Comparison of ENCODE assay signal across 9 cellular contexts in the genomic region with DNA sequence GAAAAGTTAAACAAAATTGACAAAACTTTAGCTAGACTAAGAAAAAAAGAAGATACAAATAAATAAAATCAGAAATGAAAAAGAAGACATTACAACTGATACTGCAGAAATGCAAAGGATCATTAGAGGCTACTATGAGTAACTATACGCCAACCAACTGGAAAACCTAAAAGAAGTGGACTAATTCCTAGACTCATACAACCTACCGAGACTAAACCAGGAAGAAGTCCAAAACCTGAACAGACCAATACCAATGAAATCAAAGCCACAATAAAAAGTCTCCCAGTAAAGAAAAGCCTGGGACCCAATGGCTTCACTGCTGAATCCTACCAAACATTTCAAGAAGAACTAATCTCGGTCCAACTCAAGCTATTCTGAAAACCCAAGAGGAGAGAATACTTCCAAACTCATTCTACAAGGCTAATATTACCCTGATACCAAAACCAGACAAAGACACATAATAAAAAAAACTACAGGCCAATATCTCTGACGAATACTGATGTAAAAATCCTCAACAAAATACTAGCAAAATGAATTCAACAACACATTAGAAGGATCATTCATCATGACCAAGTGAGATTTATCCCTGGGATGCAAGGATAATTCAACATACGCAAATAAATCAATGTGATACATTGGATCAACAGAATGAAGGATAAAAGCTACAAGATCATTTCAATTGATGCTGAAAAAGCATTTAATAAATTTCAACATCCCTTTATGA. TPM values are rescaled to one million over a fixed set of nuclear protein-coding genes. Genes with fewer than 3 reads are reported as not detected.
DNase-seq lines count a peak whose midpoint lies in the region; ATAC-seq and TF ChIP-seq lines count a peak whose summit lies in the region.
"Had no signal": no experiment of that assay in that cellular context is flagged by ENCODE, and none has a peak within 500 bp of the region (broad histone marks: within the 10 kb centered on the region; RNA-seq: fewer than 3 reads in every experiment).

No MANE protein-coding gene starts in this region.

- H3K27ac ChIP-seq in RWPE2 (ENCODE audit: poor library complexity, severe bottlenecking) (peak overlapping the region; percentile 77), gastrocnemius medialis (peak overlapping the region in 1 of 4 donors; percentile 41)

- H3K36me3 ChIP-seq in RWPE2 (ENCODE audit: low read depth) = no peaks in the 10 kb centered on the region
- no peaks in the 10 kb centered on the region for H3K36me3 ChIP-seq in gastrocnemius medialis

- no peak for TF ChIP-seq CTCF in RWPE2 (IDR thresholded peaks at IDR 0.05; ENCODE audit: poor library complexity, severe bottlenecking)
- TF ChIP-seq CTCF in fibroblast of pulmonary artery (IDR thresholded peaks at IDR 0.05; ENCODE audit: low read length, missing control alignments) = no peak
- no peak for TF ChIP-seq CTCF in gastrocnemius medialis (IDR thresholded peaks at IDR 0.05 in 4 of 5, conservative IDR thresholded peaks at IDR 0.05 in 1 of 5)

- in situ Hi-C loops in gastrocnemius medialis (cut with MboI; ENCODE audit: low sequenced_read_pairs in 4 of 4) = no loop called here

- H3K4me3 ChIP-seq in RWPE2 (ENCODE audit: severe bottlenecking) (peak overlapping the region; percentile 41), fibroblast of pulmonary artery (replicated peaks; ENCODE audit: low read depth, low read length) (peak overlapping the region; percentile 45), gastrocnemius medialis (peak overlapping the region in 3 of 4 donors; percentile 3 to 48 (median 31))

- no peaks in the 10 kb centered on the region for H3K27me3 ChIP-seq in RWPE2 (ENCODE audit: insufficient read depth, poor library complexity, severe bottlenecking)
- no peaks in the 10 kb centered on the region for H3K27me3 ChIP-seq in gastrocnemius medialis

- H3K9me3 ChIP-seq in RWPE2 (ENCODE audit: severe bottlenecking) (no peaks in the 10 kb centered on the region), gastrocnemius medialis (no peaks in the 10 kb centered on the region)

- ATAC-seq in RWPE2 (ENCODE audit: low read depth) (peak; percentile 64), gastrocnemius medialis (no peak), HG03280 (IDR thresholded peaks at IDR 0.05; ENCODE audit: unreplicated experiment) (no peak)

- no peak for TF ChIP-seq POLR2A in gastrocnemius medialis (IDR thresholded peaks at IDR 0.05)

- DNase-seq in NCI-H1417 (lab: John Stamatoyannopoulos, UW) (peak in 2 of 3 experiments; percentile 58 to 81), NCI-H1417 treated with DMSO at 0.1 percent for 48 hours (lab: John Stamatoyannopoulos, UW) (no peak), RWPE2 (ENCODE audit: low spot score) (no peak), fibroblast of pulmonary artery (ENCODE audit: low read depth) (no peak), gastrocnemius medialis (no peak), A172 (ENCODE audit: low spot score) (no peak), kidney glomerular epithelial cell (lab: John Stamatoyannopoulos, UW) (no peak)
- DNase-seq: NCI-H345 had no signal

- intact Hi-C loops in gastrocnemius medialis (cut with DNase I; ENCODE audit: low total_unique reads) = no loop called here

- H3K4me1 ChIP-seq in RWPE2 (ENCODE audit: insufficient read depth, poor library complexity, severe bottlenecking) (peaks cover 13% of the 10 kb centered on the region), gastrocnemius medialis (no peaks in the 10 kb centered on the region)

RNA-seq across cellular contexts. Expression of gene ELAPOR2, which starts 20.3 kb away (rescaled TPM):
- total RNA-seq in gastrocnemius medialis = 10 to 100 TPM in 1 of 4 donors, 1 to 10 TPM in 3; 2.3 to 10.5 (median 3.8) TPM
- 1.2 and 3.3 TPM in 2 replicates for total RNA-seq in A172 (2014; rRNA removed; shearing (Covaris generic))

Comparison
In these comparisons a context has a peak if more than half of its experiments do, and no peak if none do; other contexts are left out.
1. DNase-seq: peak in NCI-H1417 (2 of 3); none in NCI-H1417 treated with DMSO at 0.1 percent for 48 hours (single experiment), RWPE2 (single experiment), fibroblast of pulmonary artery (single experiment), gastrocnemius medialis (0 of 2), A172 (single experiment) and kidney glomerular epithelial cell (single experiment).
2. Peak in every context shown above with its lines, with median percentiles within 50 percentile points of each other: H3K4me3 ChIP-seq.